Comparison of ENCODE assay signal across 10 cellular contexts in genomic region chr2:65396348-65397026, GRCh38. TPM values are rescaled to one million over a fixed set of nuclear protein-coding genes. Genes with fewer than 3 reads are reported as not detected.
DNase-seq lines count a peak whose midpoint lies in the region; ATAC-seq and TF ChIP-seq lines count a peak whose summit lies in the region.
"Had no signal": no experiment of that assay in that cellular context is flagged by ENCODE, and none has a peak within 500 bp of the region (broad histone marks: within the 10 kb centered on the region; RNA-seq: fewer than 3 reads in every experiment).

No MANE protein-coding gene starts in this region.

- H3K4me1 Mint-ChIP-seq in neural progenitor cell = peaks cover 27% of the 10 kb centered on the region

- TF ChIP-seq CTCF in KMS-11 (conservative IDR thresholded peaks at IDR 0.05; ENCODE audit: low read depth, low read length) (no peak), choroid plexus epithelial cell (conservative IDR thresholded peaks at IDR 0.05; ENCODE audit: low read depth, low read length) (no peak), mucosa of descending colon (IDR thresholded peaks at IDR 0.05) (no peak), neural progenitor cell (IDR thresholded peaks at IDR 0.05) (no peak)

- no peak overlapping the region for H3K4me3 Mint-ChIP-seq in neural progenitor cell
- H3K4me3 Mint-ChIP-seq: CD8-positive, alpha-beta T cell; IgD-negative memory B cell had no signal

- H3K9me3 Mint-ChIP-seq in neural progenitor cell = peaks cover 23% of the 10 kb centered on the region
- H3K9me3 Mint-ChIP-seq in activated naive CD4-positive, alpha-beta T cell treated with anti-CD3 and anti-CD28 coated beads, Interleukin-2, amount 50 U/mL, for 72 hours = no peaks in the 10 kb centered on the region
- H3K9me3 Mint-ChIP-seq: CD8-positive, alpha-beta T cell; IgD-negative memory B cell had no signal

- peak overlapping the region; percentile 4; the same call in 1 of the 2 replicates for H3K9ac ChIP-seq in KMS-11
- H3K9ac ChIP-seq in neural progenitor cell = no peak overlapping the region

- H2AFZ ChIP-seq in ACC112 (ENCODE audit: low read length, unreplicated experiment) = no peak overlapping the region
- H2AFZ ChIP-seq in KMS-11 (ENCODE audit: low read depth) = no peak overlapping the region
- no peak overlapping the region for H2AFZ ChIP-seq in neural progenitor cell (replicated peaks)

- H3F3A ChIP-seq in neural progenitor cell (ENCODE audit: low read depth) = no peaks in the 10 kb centered on the region

- peaks cover 17% of the 10 kb centered on the region for H3K36me3 Mint-ChIP-seq in neural progenitor cell
- peaks cover 0 to 7% of the 10 kb centered on the region in 2 donors for H3K36me3 Mint-ChIP-seq in activated naive CD4-positive, alpha-beta T cell treated with anti-CD3 and anti-CD28 coated beads, Interleukin-2, amount 50 U/mL, for 72 hours
- H3K36me3 Mint-ChIP-seq: CD8-positive, alpha-beta T cell; IgD-negative memory B cell had no signal

- H4K20me1 ChIP-seq in KMS-11 (ENCODE audit: insufficient read depth) (no peaks in the 10 kb centered on the region), neural progenitor cell (ENCODE audit: low read depth) (peaks cover 39% of the 10 kb centered on the region)

- H3K27me3 ChIP-seq in ACC112 (ENCODE audit: insufficient read depth, low read length) = no peaks in the 10 kb centered on the region
- no peaks in the 10 kb centered on the region for H3K27me3 ChIP-seq in KMS-11 (ENCODE audit: insufficient read depth, low read depth)
- H3K27me3 ChIP-seq in neural progenitor cell = no peaks in the 10 kb centered on the region

- H3K79me2 ChIP-seq in ACC112 (ENCODE audit: control insufficient read depth, insufficient read depth, low read length, unreplicated experiment) (peaks cover 74% of the 10 kb centered on the region), KMS-11 (ENCODE audit: insufficient read depth, low read depth) (peaks cover 97% of the 10 kb centered on the region), neural progenitor cell (ENCODE audit: low read depth) (peaks cover 19% of the 10 kb centered on the region)

- H3K9me3 ChIP-seq in mucosa of descending colon (no peaks in the 10 kb centered on the region), neural progenitor cell (ENCODE audit: low read depth) (no peaks in the 10 kb centered on the region)

- peak; percentile 87 for ATAC-seq in mucosa of descending colon
- ATAC-seq in HG03378 (IDR thresholded peaks at IDR 0.05; ENCODE audit: unreplicated experiment) = no peak
- ATAC-seq in activated naive CD4-positive, alpha-beta T cell treated with anti-CD3 and anti-CD28 coated beads, Interleukin-2, amount 50 U/mL, for 72 hours = no peak
- ATAC-seq: CD8-positive, alpha-beta T cell had no signal

- H3K27ac ChIP-seq in ACC112 (ENCODE audit: low read depth, low read length) (peak overlapping the region; percentile 74), KMS-11 (peak overlapping the region; percentile 31), neural progenitor cell (no peak overlapping the region)

- H3K36me3 ChIP-seq in ACC112 (ENCODE audit: insufficient read depth, low read length) (no peaks in the 10 kb centered on the region), KMS-11 (ENCODE audit: insufficient read depth) (no peaks in the 10 kb centered on the region), mucosa of descending colon (ENCODE audit: low read depth) (no peaks in the 10 kb centered on the region), neural progenitor cell (no peaks in the 10 kb centered on the region)

- H3K27ac Mint-ChIP-seq in neural progenitor cell = no peak overlapping the region
- H3K27ac Mint-ChIP-seq in activated naive CD4-positive, alpha-beta T cell treated with anti-CD3 and anti-CD28 coated beads, Interleukin-2, amount 50 U/mL, for 72 hours = peak overlapping the region in 1 of 2 donors; percentile 1
- H3K27ac Mint-ChIP-seq: CD8-positive, alpha-beta T cell had no signal

- no peaks in the 10 kb centered on the region for H3K27me3 Mint-ChIP-seq in neural progenitor cell (ENCODE audit: insufficient read depth, low read depth)

- H3K4me1 ChIP-seq in ACC112 (ENCODE audit: control insufficient read depth, insufficient read depth, low read length, unreplicated experiment) (peaks cover 33% of the 10 kb centered on the region), KMS-11 (ENCODE audit: low read depth, poor library complexity, severe bottlenecking) (peaks cover 92% of the 10 kb centered on the region), mucosa of descending colon (ENCODE audit: low read depth) (peaks cover 18% of the 10 kb centered on the region), neural progenitor cell (peaks cover 8% of the 10 kb centered on the region)

- H3K4me2 ChIP-seq in KMS-11 = peak overlapping the region; percentile 56
- H3K4me2 ChIP-seq in neural progenitor cell = no peak overlapping the region

- DNase-seq in choroid plexus epithelial cell (ENCODE audit: low read depth) = peak; percentile 44
- DNase-seq in mucosa of descending colon = peak in 1 of 3 donors; percentile 43
- DNase-seq in neural progenitor cell (ENCODE audit: low spot score) = no peak
- no peak for DNase-seq in activated naive CD4-positive, alpha-beta T cell treated with anti-CD3 and anti-CD28 coated beads, Interleukin-2, amount 50 U/mL, for 72 hours (ENCODE audit: low spot score in 2 of 2)
- no peak for DNase-seq in hypothalamus (lab: John Stamatoyannopoulos, UW)
- DNase-seq: CD8-positive, alpha-beta T cell had no signal

- H3K4me3 ChIP-seq in ACC112 (ENCODE audit: low read depth, low read length) (no peak overlapping the region), KMS-11 (IDR thresholded peaks at IDR 0.05; ENCODE audit: insufficient read depth, low read depth, low read length) (no peak overlapping the region), choroid plexus epithelial cell (ENCODE audit: low read depth, low read length) (no peak overlapping the region), mucosa of descending colon (no peak overlapping the region), neural progenitor cell (no peak overlapping the region)

- intact Hi-C loops in mucosa of descending colon (cut with DNase I, micrococcal nuclease) = no loop called here

RNA-seq across cellular contexts. Expression of gene SPRED2, which starts 35.9 kb away (rescaled TPM):
- total RNA-seq in mucosa of descending colon = 10 to 100 TPM; 38.1 to 65.0 (median 43.4) TPM
- total RNA-seq in neural progenitor cell (ENCODE audit: low replicate concordance) = 11.6 and 13.5 TPM in 2 replicates
- 1 to 10 TPM; 3.5 to 8.3 TPM for total RNA-seq in activated naive CD4-positive, alpha-beta T cell treated with anti-CD3 and anti-CD28 coated beads, Interleukin-2, amount 50 U/mL, for 72 hours
